In the genomic region with DNA sequence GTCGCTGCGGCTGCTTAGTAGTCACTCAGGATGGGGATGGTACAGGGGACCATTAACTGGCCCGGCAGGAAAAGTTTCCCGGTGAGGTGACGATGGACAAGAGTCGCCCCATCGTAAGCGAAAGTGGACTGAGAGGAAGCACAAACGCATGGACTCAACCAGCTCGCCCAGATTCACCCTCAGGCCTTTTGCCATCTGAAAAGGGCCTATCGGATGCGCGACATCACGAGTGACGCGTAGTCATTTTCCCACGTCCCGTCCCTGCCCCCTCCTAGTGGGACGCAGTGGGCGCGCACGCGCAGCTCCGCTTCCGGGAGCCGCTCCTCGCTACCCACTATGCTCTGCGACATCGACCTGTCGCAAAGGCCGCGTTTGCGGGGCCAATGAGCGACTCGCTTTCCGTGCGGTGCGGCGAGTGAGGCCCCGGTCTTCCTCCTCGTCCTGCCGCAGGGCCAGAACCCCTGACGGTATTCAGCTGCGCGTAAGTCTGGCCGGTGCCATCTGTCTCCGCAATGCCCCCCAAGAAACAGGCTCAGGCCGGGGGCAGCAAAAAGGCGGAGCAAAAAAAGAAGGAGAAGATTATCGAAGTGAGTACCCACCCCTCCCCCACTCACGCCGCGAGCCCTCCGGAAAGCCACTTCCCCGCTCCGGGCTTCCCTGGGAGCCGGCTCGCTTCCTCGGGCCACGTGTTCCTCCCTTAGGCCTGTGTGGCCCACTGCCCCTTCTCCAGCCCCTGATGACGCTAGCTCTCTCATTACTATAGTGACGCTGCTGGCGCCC, we compare ENCODE assay signal across 8 cellular contexts. TPM values are rescaled to one million over a fixed set of nuclear protein-coding genes. Genes with fewer than 3 reads are reported as not detected.
DNase-seq lines count a peak whose midpoint lies in the region; ATAC-seq, FAIRE-seq and TF ChIP-seq lines count a peak whose summit lies in the region.

Gene ZC3H15 (plus strand): TSS at position 390 of the 780 bp plus-strand sequence. CDS start 123 bp downstream, at position 513.

- FAIRE-seq in keratinocyte (lab: Jason Lieb, UNC) = peak; percentile 92

- TF ChIP-seq CTCF in AG10803 (conservative IDR thresholded peaks at IDR 0.05; ENCODE audit: low read length) (no peak), keratinocyte (optimal IDR thresholded peaks at IDR 0.05 in 1 of 3, IDR thresholded peaks at IDR 0.05 in 1 of 3, conservative IDR thresholded peaks at IDR 0.05 in 1 of 3; ENCODE audit: extremely low read depth in 1 of 3, insufficient read depth in 2 of 3, low read length in 3 of 3) (no peak)

- H2AFZ ChIP-seq in keratinocyte (ENCODE audit: control insufficient read depth, low read length) = peak within 1 kb of the TSS; percentile 90

- H3K9ac ChIP-seq in keratinocyte (ENCODE audit: control insufficient read depth, extremely low read depth, insufficient read depth, low read length) = peak within 1 kb of the TSS; percentile 98

- H4K20me1 ChIP-seq in keratinocyte (ENCODE audit: control insufficient read depth, extremely low read depth, insufficient read depth, low read length) = peaks cover 7% of the 10 kb centered on the region

- peaks cover 28% of the 10 kb centered on the region for H3K4me1 ChIP-seq in keratinocyte (ENCODE audit: control insufficient read depth, extremely low read depth, insufficient read depth, low read length)

- H3K4me2 ChIP-seq in keratinocyte (ENCODE audit: control insufficient read depth, extremely low read depth, insufficient read depth, low read depth, low read length) = peak within 1 kb of the TSS; percentile 93

- peak; percentile 84 for ATAC-seq in GM19035 (IDR thresholded peaks at IDR 0.05; ENCODE audit: unreplicated experiment)
- peak; percentile 87 for ATAC-seq in HG03354 (IDR thresholded peaks at IDR 0.05; ENCODE audit: poor library complexity, severe bottlenecking, unreplicated experiment)

- DNase-seq in AG10803 (ENCODE audit: low read depth) = peak; percentile 98
- DNase-seq in NCI-H510A (lab: John Stamatoyannopoulos, UW) = peak; percentile 89
- DNase-seq in activated CD4-positive, alpha-beta T cell treated with anti-CD3 and anti-CD28 coated beads for 1 hour = peak; percentile 95
- peak; percentile 91 for DNase-seq in cerebellum (ENCODE audit: low spot score)
- DNase-seq in keratinocyte (ENCODE audit: low read depth, low spot score) = peak; percentile 69
- DNase-seq in stimulated activated CD4-positive, alpha-beta T cell treated with anti-CD3 and anti-CD28 coated beads, Interleukin-15, amount 100 ng/mL, for 1 hour (ENCODE audit: low read depth in 1 of 2, low spot score in 1 of 2) = peak; percentile 92 to 93

- peak within 1 kb of the TSS; percentile 97 for H3K27ac ChIP-seq in keratinocyte (ENCODE audit: control insufficient read depth, insufficient read depth, low read length)

- no peaks in the 10 kb centered on the region for H3K36me3 ChIP-seq in keratinocyte (ENCODE audit: control insufficient read depth in 2 of 2, extremely low read depth in 1 of 2, insufficient read depth in 2 of 2, low read length in 2 of 2)

- no peaks in the 10 kb centered on the region for H3K9me3 ChIP-seq in keratinocyte (ENCODE audit: control insufficient read depth, low read depth, low read length)

- H3K27me3 ChIP-seq in keratinocyte (ENCODE audit: control insufficient read depth, extremely low read depth, insufficient read depth, low read length) = no peaks in the 10 kb centered on the region

- peaks cover 2% of the 10 kb centered on the region for H3K9me1 ChIP-seq in keratinocyte (ENCODE audit: control insufficient read depth, extremely low read depth, insufficient read depth, low read length)

- H3K4me3 ChIP-seq in AG10803 (ENCODE audit: low read length) (peak within 1 kb of the TSS; percentile 89), keratinocyte (ENCODE audit: control insufficient read depth in 2 of 3, extremely low read depth in 1 of 3, insufficient read depth in 2 of 3, low read depth in 1 of 3, low read length in 3 of 3) (peak within 1 kb of the TSS; percentile 66 to 76 (median 72))

- dilution Hi-C loops in keratinocyte (cut with MboI; ENCODE audit: extremely low pct_ligation_motif_present, low sequenced_read_pairs) = no loop called here

- peaks cover 61% of the 10 kb centered on the region for H3K79me2 ChIP-seq in keratinocyte (ENCODE audit: control insufficient read depth, insufficient read depth, low read length)

RNA-seq across cellular contexts. Expression of gene ZC3H15, which starts in this region (rescaled TPM):
- 69.9 TPM for total RNA-seq in cerebellum
- polyA plus RNA-seq in keratinocyte = 57.7 to 116 TPM (median 74.9 TPM) in 3 replicates
- 363 TPM for polyA plus RNA-seq in keratinocyte (2011; ENCODE audit: low read depth)
- polyA plus RNA-seq in keratinocyte (2011; cell fraction: cytosol; rRNA removed) = 80.8 and 167 TPM in 2 replicates
- 52.7 and 84.8 TPM in 2 replicates for polyA plus RNA-seq in keratinocyte (2011; cell fraction: nucleus; rRNA removed)
- 74.9 and 78.9 TPM in 2 replicates for polyA plus RNA-seq in keratinocyte (2012; ENCODE audit: low replicate concordance)
- polyA minus RNA-seq in keratinocyte = 6.0 to 48.8 TPM (median 24.6 TPM) in 3 replicates
- polyA minus RNA-seq in keratinocyte (2011; cell fraction: cytosol; rRNA and poly(A)+ RNA removed) = 68.1 TPM
- polyA minus RNA-seq in keratinocyte (2011; cell fraction: nucleus; rRNA and poly(A)+ RNA removed) = 12.2 and 23.7 TPM in 2 replicates

Comparison
In these comparisons a context has a peak if more than half of its experiments do, and no peak if none do; other contexts are left out.
1. Peak in every context shown above with its lines: DNase-seq, ATAC-seq, H3K4me3 ChIP-seq and H3K27ac ChIP-seq.